1 cellular context compared by ENCODE assay signal in genomic region chr17:39639566-39640458, GRCh38.
TF ChIP-seq lines count a peak whose summit lies in the region.

No MANE protein-coding gene starts in this region.

TF ChIP-seq in WTC11, 78 proteins besides CTCF, POLR2A, EP300 and RAD21 (continued from another document):
- TF ChIP-seq IRF2 (CRISPR knock-in tag; IDR thresholded peaks at IDR 0.05; ENCODE audit: borderline replicate concordance, low read depth) (no peak), ZNF317 (CRISPR knock-in tag; IDR thresholded peaks at IDR 0.05; ENCODE audit: borderline replicate concordance, low read depth) (no peak)
- TF ChIP-seq, protein P1, sequence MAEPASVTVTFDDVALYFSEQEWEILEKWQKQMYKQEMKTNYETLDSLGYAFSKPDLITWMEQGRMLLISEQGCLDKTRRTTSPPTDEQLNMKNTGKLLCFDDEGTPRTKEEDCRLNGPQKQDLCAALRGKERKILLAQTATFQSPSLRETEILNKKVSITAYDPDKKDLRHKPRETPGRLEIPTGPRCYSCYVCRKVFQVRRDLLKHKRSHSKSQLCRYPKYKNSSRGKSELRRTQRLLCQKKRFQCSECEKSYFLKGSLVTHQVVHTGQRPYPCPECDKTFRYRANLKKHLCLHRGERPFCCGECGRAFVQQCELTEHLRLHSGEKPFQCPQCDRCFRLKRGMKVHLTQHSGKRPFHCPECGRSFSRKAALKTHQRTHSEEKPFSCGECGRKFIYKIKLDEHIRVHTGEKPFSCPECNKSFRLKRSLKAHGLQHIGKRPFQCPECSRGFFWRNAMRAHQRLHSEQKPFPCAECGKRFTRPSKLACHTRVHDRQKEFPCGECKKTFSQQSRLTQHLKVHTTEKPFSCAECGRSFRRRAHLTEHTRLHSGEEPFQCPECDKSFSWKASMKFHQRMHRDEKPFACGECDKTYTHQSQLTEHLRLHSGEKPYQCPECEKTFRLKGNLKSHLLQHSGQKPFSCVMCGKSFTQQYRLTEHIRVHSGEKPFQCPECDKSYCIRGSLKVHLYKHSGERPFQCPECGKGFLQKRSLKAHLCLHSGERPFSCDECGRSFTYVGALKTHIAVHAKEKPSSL (CRISPR knock-in tag; conservative IDR thresholded peaks at IDR 0.05): no peak
